In the genomic region with DNA sequence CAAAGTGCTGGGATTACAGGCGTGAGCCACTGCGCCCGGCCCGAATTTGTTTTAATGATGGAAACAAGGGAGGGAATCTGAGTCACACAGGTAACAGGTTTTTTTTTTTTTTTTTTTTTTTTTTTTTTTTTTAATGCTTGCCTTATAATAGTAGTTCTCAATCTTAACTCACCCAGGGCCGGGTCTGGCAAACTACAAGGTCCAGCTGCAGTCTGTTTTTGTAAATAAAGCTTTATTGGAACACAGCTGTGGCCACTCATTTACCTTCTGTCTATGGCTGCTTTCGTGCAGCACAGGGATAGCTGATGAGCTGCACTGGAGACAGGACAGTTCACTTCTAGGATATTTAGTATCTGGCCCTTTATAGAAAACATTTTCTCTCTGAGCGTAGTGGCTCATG, we compare ENCODE assay signal across 29 cellular contexts. TPM values are rescaled to one million over a fixed set of nuclear protein-coding genes. Genes with fewer than 3 reads are reported as not detected.
"Had no signal": no experiment of that assay in that cellular context is flagged by ENCODE, and none has a peak within 500 bp of the region (broad histone marks: within the 10 kb centered on the region; RNA-seq: fewer than 3 reads in every experiment).

No MANE protein-coding gene starts in this region.

- DNase-seq: naive B cell; naive thymus-derived CD8-positive, alpha-beta T cell; nephron progenitor cell; occipital lobe; ovary; psoas muscle; right cardiac atrium; stimulated activated CD4-positive, alpha-beta T cell treated with anti-CD3 and anti-CD28 coated beads, Interleukin-15, amount 100 ng/mL, for 24 hours; stimulated activated CD4-positive, alpha-beta T cell treated with anti-CD3 and anti-CD28 coated beads, Interleukin-2, amount 100 ng/mL, for 24 hours; stimulated activated CD4-positive, alpha-beta T cell treated with anti-CD3 and anti-CD28 coated beads, Interleukin-2, amount 100 ng/mL, for 48 hours; stimulated activated CD4-positive, alpha-beta T cell treated with anti-CD3 and anti-CD28 coated beads, Interleukin-4, amount 100 ng/mL, for 24 hours; stimulated activated naive B cell treated with anti-CD40 and anti-IgM and Interleukin-4, amounts not matched to agents 10 μg/mL and 1 μg/mL and 100 μg/mL, for 72 hours; stimulated activated naive CD4-positive, alpha-beta T cell treated with Interleukin-2 at 50 U/mL for 16 hours; stomach; thyroid gland; trophoblast cell; upper lobe of left lung had no signal

- H3K36me3 Mint-ChIP-seq: naive B cell; naive thymus-derived CD8-positive, alpha-beta T cell; natural killer cell treated with Interleukin-12 subunit alpha and Interleukin-12 subunit beta and Interleukin-15 and Interleukin-18, amount 100 ng/mL, for 72 hours; stimulated activated effector memory CD8-positive, alpha-beta T cell treated with anti-CD3 and anti-CD28 coated beads, Interleukin-12 subunit alpha, Interleukin-12 subunit beta, amount 100 ng/mL, for 72 hours; stimulated activated naive B cell treated with anti-CD40 and anti-IgM and Interleukin-4, amounts not matched to agents 10 μg/mL and 1 μg/mL and 100 μg/mL, for 72 hours had no signal

- H2AFZ ChIP-seq: parathyroid adenoma had no signal

- H3K4me3 ChIP-seq: ovary, psoas muscle, skin epidermis, smooth muscle cell, stomach, thoracic aorta, thyroid gland, tibial nerve, upper lobe of left lung had no signal

- H3K9me3 ChIP-seq: ovary, psoas muscle, stomach, thoracic aorta, thyroid gland, tibial nerve, upper lobe of left lung had no signal

- H3K27me3 ChIP-seq: ovary, thyroid gland, tibial nerve, upper lobe of left lung had no signal

- H3K27ac ChIP-seq: ovary, parathyroid adenoma, psoas muscle, skin epidermis, stomach, thoracic aorta, thyroid gland, tibial nerve, upper lobe of left lung had no signal

- H3K4me2 ChIP-seq: smooth muscle cell had no signal

- H3K4me1 ChIP-seq: parathyroid adenoma, psoas muscle, thyroid gland, tibial nerve, upper lobe of left lung had no signal

- H3K79me2 ChIP-seq: parathyroid adenoma had no signal

- H3K4me1 Mint-ChIP-seq: naive B cell; stimulated activated effector memory CD8-positive, alpha-beta T cell treated with anti-CD3 and anti-CD28 coated beads, Interleukin-12 subunit alpha, Interleukin-12 subunit beta, amount 100 ng/mL, for 72 hours; stimulated activated naive B cell treated with anti-CD40 and anti-IgM and Interleukin-4, amounts not matched to agents 10 μg/mL and 1 μg/mL and 100 μg/mL, for 72 hours had no signal

- H3K4me3 Mint-ChIP-seq: naive B cell; naive thymus-derived CD8-positive, alpha-beta T cell; natural killer cell treated with Interleukin-12 subunit alpha and Interleukin-12 subunit beta and Interleukin-15 and Interleukin-18, amount 100 ng/mL, for 72 hours; nephron progenitor cell; neural crest cell; stimulated activated effector memory CD8-positive, alpha-beta T cell treated with anti-CD3 and anti-CD28 coated beads, Interleukin-12 subunit alpha, Interleukin-12 subunit beta, amount 100 ng/mL, for 72 hours; stimulated activated naive B cell treated with anti-CD40 and anti-IgM and Interleukin-4, amounts not matched to agents 10 μg/mL and 1 μg/mL and 100 μg/mL, for 72 hours; stimulated activated naive CD8-positive, alpha-beta T cell treated with anti-CD3 and anti-CD28 coated beads, Interleukin-15, Interleukin-2, amounts not matched to agents 100 ng/mL and 50 ng/mL, for 24 hours had no signal

- H3K9ac ChIP-seq: parathyroid adenoma had no signal

- FAIRE-seq: urothelium cell line had no signal

- H3K36me3 ChIP-seq: ovary, stomach, thoracic aorta, thyroid gland, tibial nerve, upper lobe of left lung had no signal

- H3K9me3 Mint-ChIP-seq: natural killer cell treated with Interleukin-12 subunit alpha and Interleukin-12 subunit beta and Interleukin-15 and Interleukin-18, amount 100 ng/mL, for 72 hours; nephron progenitor cell; neural crest cell; stimulated activated effector memory CD8-positive, alpha-beta T cell treated with anti-CD3 and anti-CD28 coated beads, Interleukin-12 subunit alpha, Interleukin-12 subunit beta, amount 100 ng/mL, for 72 hours; stimulated activated naive B cell treated with anti-CD40 and anti-IgM and Interleukin-4, amounts not matched to agents 10 μg/mL and 1 μg/mL and 100 μg/mL, for 72 hours; stimulated activated naive CD8-positive, alpha-beta T cell treated with anti-CD3 and anti-CD28 coated beads, Interleukin-15, Interleukin-2, amounts not matched to agents 100 ng/mL and 50 ng/mL, for 24 hours had no signal

- H3K27ac Mint-ChIP-seq: naive B cell; naive thymus-derived CD8-positive, alpha-beta T cell; natural killer cell treated with Interleukin-12 subunit alpha and Interleukin-12 subunit beta and Interleukin-15 and Interleukin-18, amount 100 ng/mL, for 72 hours; nephron progenitor cell; progenitor cell of endocrine pancreas; stimulated activated effector memory CD8-positive, alpha-beta T cell treated with anti-CD3 and anti-CD28 coated beads, Interleukin-12 subunit alpha, Interleukin-12 subunit beta, amount 100 ng/mL, for 72 hours; stimulated activated naive B cell treated with anti-CD40 and anti-IgM and Interleukin-4, amounts not matched to agents 10 μg/mL and 1 μg/mL and 100 μg/mL, for 72 hours; stimulated activated naive CD8-positive, alpha-beta T cell treated with anti-CD3 and anti-CD28 coated beads, Interleukin-15, Interleukin-2, amounts not matched to agents 100 ng/mL and 50 ng/mL, for 24 hours had no signal

RNA-seq across cellular contexts. Expression of gene TFAP2C, which starts 58.0 kb away (rescaled TPM):
- total RNA-seq: naive thymus-derived CD8-positive, alpha-beta T cell; natural killer cell treated with Interleukin-12 subunit alpha and Interleukin-12 subunit beta and Interleukin-15 and Interleukin-18, amount 100 ng/mL, for 72 hours; psoas muscle; renal cortical epithelial cell had no signal
